In the genomic region with DNA sequence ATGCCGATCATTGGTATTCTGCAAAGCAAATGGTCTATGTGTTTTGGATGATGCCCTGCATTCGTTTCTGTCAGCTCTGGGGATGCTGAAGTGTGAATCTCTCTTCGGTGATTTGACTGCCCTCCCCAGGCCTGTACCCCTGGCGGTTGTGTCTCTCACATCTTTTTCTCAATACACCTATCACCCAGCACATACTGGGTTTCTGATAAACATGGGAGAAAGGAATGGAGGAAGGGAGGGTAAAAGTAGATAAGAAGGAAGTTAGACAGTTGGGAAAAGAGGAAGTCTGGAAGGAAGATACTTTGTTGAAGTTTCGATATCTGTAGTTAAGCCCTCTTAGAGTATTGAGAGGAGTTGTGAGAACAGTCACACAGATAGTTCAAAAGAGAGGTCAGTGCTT, we compare ENCODE assay signal across 1 cellular context.
TF ChIP-seq lines count a peak whose summit lies in the region.

No MANE protein-coding gene starts in this region.

TF ChIP-seq in GM23338, 12 proteins besides CTCF, POLR2A, EP300 and RAD21 (continued from another document):
- TF ChIP-seq STAT1 (IDR thresholded peaks at IDR 0.05; ENCODE audit: unreplicated experiment) (no peak), EZH2 (IDR thresholded peaks at IDR 0.05; ENCODE audit: low read depth, unreplicated experiment) (no peak)
- TF ChIP-seq, protein P1, sequence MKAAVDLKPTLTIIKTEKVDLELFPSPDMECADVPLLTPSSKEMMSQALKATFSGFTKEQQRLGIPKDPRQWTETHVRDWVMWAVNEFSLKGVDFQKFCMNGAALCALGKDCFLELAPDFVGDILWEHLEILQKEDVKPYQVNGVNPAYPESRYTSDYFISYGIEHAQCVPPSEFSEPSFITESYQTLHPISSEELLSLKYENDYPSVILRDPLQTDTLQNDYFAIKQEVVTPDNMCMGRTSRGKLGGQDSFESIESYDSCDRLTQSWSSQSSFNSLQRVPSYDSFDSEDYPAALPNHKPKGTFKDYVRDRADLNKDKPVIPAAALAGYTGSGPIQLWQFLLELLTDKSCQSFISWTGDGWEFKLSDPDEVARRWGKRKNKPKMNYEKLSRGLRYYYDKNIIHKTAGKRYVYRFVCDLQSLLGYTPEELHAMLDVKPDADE (IDR thresholded peaks at IDR 0.05), result no peak
- TF ChIP-seq, protein P2, sequence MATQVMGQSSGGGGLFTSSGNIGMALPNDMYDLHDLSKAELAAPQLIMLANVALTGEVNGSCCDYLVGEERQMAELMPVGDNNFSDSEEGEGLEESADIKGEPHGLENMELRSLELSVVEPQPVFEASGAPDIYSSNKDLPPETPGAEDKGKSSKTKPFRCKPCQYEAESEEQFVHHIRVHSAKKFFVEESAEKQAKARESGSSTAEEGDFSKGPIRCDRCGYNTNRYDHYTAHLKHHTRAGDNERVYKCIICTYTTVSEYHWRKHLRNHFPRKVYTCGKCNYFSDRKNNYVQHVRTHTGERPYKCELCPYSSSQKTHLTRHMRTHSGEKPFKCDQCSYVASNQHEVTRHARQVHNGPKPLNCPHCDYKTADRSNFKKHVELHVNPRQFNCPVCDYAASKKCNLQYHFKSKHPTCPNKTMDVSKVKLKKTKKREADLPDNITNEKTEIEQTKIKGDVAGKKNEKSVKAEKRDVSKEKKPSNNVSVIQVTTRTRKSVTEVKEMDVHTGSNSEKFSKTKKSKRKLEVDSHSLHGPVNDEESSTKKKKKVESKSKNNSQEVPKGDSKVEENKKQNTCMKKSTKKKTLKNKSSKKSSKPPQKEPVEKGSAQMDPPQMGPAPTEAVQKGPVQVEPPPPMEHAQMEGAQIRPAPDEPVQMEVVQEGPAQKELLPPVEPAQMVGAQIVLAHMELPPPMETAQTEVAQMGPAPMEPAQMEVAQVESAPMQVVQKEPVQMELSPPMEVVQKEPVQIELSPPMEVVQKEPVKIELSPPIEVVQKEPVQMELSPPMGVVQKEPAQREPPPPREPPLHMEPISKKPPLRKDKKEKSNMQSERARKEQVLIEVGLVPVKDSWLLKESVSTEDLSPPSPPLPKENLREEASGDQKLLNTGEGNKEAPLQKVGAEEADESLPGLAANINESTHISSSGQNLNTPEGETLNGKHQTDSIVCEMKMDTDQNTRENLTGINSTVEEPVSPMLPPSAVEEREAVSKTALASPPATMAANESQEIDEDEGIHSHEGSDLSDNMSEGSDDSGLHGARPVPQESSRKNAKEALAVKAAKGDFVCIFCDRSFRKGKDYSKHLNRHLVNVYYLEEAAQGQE (IDR thresholded peaks at IDR 0.05; ENCODE audit: unreplicated experiment), result no peak
TF ChIP-seq in GM23338: peak in this region for 0.
